ENCODE assay signal across 20 cellular contexts in the genomic region with DNA sequence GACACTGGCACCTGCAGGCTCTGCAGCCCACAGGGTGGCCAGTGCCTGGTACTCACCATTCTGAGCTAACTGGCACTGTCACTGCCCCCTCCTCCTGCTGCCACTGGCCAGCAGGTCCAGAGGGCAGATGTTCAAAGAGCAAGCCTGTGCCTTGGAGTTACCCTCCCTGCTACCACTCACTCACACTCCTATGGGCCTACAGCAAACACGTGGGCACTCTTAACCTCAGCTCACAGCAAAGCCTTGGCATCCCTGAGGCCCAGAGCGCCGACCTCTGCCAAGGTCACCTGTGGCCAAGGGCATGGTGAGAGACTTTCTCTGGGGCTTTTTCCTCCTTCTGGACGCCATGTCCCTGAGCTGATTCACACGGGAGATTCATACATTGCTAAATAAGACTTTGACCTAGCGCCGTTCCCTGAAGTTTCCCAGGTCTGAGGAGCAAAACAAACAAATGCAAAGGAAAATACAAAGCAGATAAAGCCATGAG.
"Had no signal": no experiment of that assay in that cellular context is flagged by ENCODE, and none has a peak within 500 bp of the region (broad histone marks: within the 10 kb centered on the region; RNA-seq: fewer than 3 reads in every experiment).

No MANE protein-coding gene starts in this region.

- H3K27me3 ChIP-seq: colonic mucosa, foreskin keratinocyte, sigmoid colon, thyroid gland had no signal

- H3K9me3 ChIP-seq: colonic mucosa, pancreas, psoas muscle, sigmoid colon, thyroid gland had no signal

- H3K9me3 Mint-ChIP-seq: natural killer cell had no signal

- H3K36me3 Mint-ChIP-seq: natural killer cell, type B pancreatic cell had no signal

- H3K4me1 ChIP-seq: colonic mucosa, foreskin keratinocyte, pancreas, psoas muscle, sigmoid colon, suprapubic skin, thyroid gland had no signal

- H3K4me3 Mint-ChIP-seq: natural killer cell, type B pancreatic cell had no signal

- H3K36me3 ChIP-seq: colonic mucosa, pancreas, sigmoid colon, suprapubic skin, thyroid gland had no signal

- H3K27ac ChIP-seq: colonic mucosa, foreskin keratinocyte, pancreas, psoas muscle, sigmoid colon, skin epidermis, suprapubic skin, thyroid gland had no signal

- DNase-seq: colonic mucosa; dermis blood vessel endothelial cell; foreskin keratinocyte; kidney; left cardiac atrium; left ventricle myocardium superior; mucosa of descending colon; natural killer cell; nucleus accumbens; pancreas; psoas muscle; sigmoid colon; stimulated activated CD4-positive, alpha-beta T cell treated with anti-CD3 and anti-CD28 coated beads, Interleukin-12 subunit alpha, Interleukin-12 subunit beta, amount 100 ng/mL, for 4 hours; stimulated activated naive CD4-positive, alpha-beta T cell treated with Interleukin-2 at 50 U/mL for 16 hours; thyroid gland had no signal

- ATAC-seq: foreskin keratinocyte, left ventricle myocardium superior, mucosa of descending colon, natural killer cell, pancreas, psoas muscle had no signal

- H3K4me3 ChIP-seq: colonic mucosa, mucosa of descending colon, pancreas, psoas muscle, sigmoid colon, skin epidermis, suprapubic skin, thyroid gland had no signal

- H3K4me1 Mint-ChIP-seq: natural killer cell, neural crest cell had no signal

- FAIRE-seq: kidney, pancreas, urothelium cell line had no signal

- H3K27ac Mint-ChIP-seq: natural killer cell, type B pancreatic cell had no signal
